In the genomic region with DNA sequence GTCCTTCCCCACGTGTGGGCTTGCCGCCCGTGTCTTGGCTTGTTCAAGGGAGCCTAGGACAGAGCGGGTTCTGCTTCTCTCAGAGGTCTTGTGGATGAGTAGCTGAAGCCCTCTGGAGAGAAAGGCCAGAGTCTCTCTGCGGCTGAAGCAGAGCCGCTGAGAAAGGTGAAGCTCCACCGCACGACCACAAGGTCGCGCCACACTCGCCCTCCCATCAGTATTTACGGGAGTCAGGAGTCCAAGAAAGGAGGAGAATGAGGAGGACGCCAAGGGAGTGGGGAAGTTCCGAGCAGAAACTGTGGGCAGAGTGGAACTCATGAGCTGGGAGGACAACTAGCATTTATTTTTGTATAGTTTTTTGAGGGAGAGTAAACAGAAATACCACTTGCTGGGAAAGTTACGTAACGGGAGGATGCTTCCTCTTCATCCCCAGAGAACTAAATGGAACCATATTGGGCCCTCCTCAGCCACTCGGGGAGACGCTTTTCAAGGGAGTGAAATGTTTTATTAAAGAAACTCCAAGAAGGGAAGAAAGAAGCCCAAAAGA, we compare ENCODE assay signal across 1 cellular context.
A peak's percentile ranks its signal among the peaks of the same experiment; 100 is the strongest.
TF ChIP-seq lines count a peak whose summit lies in the region.

No MANE protein-coding gene starts in this region.

TF ChIP-seq in HepG2, 621 proteins besides CTCF, POLR2A, EP300 and RAD21:
- TF ChIP-seq AGO1 (IDR thresholded peaks at IDR 0.05; ENCODE audit: low read depth, low read length, poor library complexity, severe bottlenecking) (no peak), SMC3 (IDR thresholded peaks at IDR 0.05; ENCODE audit: low read length) (peak; percentile 33; the same call in 1 of the 2 replicates), STAG1 (CRISPR knock-in tag; IDR thresholded peaks at IDR 0.05) (peak; percentile 38), ZBTB33 (CRISPR knock-in tag; IDR thresholded peaks at IDR 0.05) (peak; percentile 91)
